In genomic region chr13:107907065-107907464, GRCh38 we compare ENCODE assay signal across 27 cellular contexts.
"Had no signal": no experiment of that assay in that cellular context is flagged by ENCODE, and none has a peak within 500 bp of the region (broad histone marks: within the 10 kb centered on the region; RNA-seq: fewer than 3 reads in every experiment).

No MANE protein-coding gene starts in this region.

- H3K4me3 Mint-ChIP-seq: activated B cell treated with CpG ODN at 0.5 μM for 24 hours; activated CD4-positive, alpha-beta memory T cell treated with anti-CD3 and anti-CD28 coated beads for 36 hours; activated CD4-positive, alpha-beta T cell treated with anti-CD3 and anti-CD28 coated beads, Interleukin-2, amount 10 ng/mL, durations not matched to agents 7 days and 5 days; activated naive CD8-positive, alpha-beta T cell treated with anti-CD3 and anti-CD28 coated beads, Interleukin-2, amount 50 U/mL, for 24 hours; activated T-cell treated with anti-CD3 and anti-CD28 coated beads, Interleukin-2, amount 50 U/mL, for 4 hours; T-cell had no signal

- H3K27me3 Mint-ChIP-seq: activated B cell treated with CpG ODN at 0.5 μM for 24 hours; activated CD4-positive, alpha-beta memory T cell treated with anti-CD3 and anti-CD28 coated beads for 36 hours; activated CD4-positive, alpha-beta T cell treated with anti-CD3 and anti-CD28 coated beads, Interleukin-2, amount 10 ng/mL, durations not matched to agents 7 days and 5 days; activated naive CD8-positive, alpha-beta T cell treated with anti-CD3 and anti-CD28 coated beads, Interleukin-2, amount 50 U/mL, for 24 hours; T-cell had no signal

- H3K9me3 ChIP-seq: ascending aorta, breast epithelium had no signal

- H3K36me3 ChIP-seq: ascending aorta, breast epithelium had no signal

- H3K4me1 ChIP-seq: ascending aorta, breast epithelium had no signal

- H3K4me1 Mint-ChIP-seq: activated B cell treated with CpG ODN at 0.5 μM for 24 hours; activated CD4-positive, alpha-beta T cell treated with anti-CD3 and anti-CD28 coated beads, Interleukin-2, amount 10 ng/mL, durations not matched to agents 7 days and 5 days; activated naive CD8-positive, alpha-beta T cell treated with anti-CD3 and anti-CD28 coated beads, Interleukin-2, amount 50 U/mL, for 24 hours; T-cell had no signal

- H3K4me3 ChIP-seq: ascending aorta, breast epithelium, SK-N-MC had no signal

- DNase-seq: activated B cell treated with CpG ODN at 0.5 μM for 24 hours; activated CD4-positive, alpha-beta memory T cell treated with anti-CD3 and anti-CD28 coated beads for 36 hours; activated CD4-positive, alpha-beta T cell treated with anti-CD3 and anti-CD28 coated beads for 1 hour; activated CD4-positive, alpha-beta T cell treated with anti-CD3 and anti-CD28 coated beads, Interleukin-2, amount 10 ng/mL, durations not matched to agents 7 days and 5 days; activated CD8-positive, alpha-beta memory T cell treated with anti-CD3 and anti-CD28 coated beads for 24 hours; activated effector memory CD4-positive, alpha-beta T cell treated with anti-CD3 and anti-CD28 coated beads, Interleukin-2, amount 50 U/mL, for 16 hours; activated naive CD4-positive, alpha-beta T cell treated with Interleukin-2 at 50 U/mL for 16 hours; activated naive CD8-positive, alpha-beta T cell treated with anti-CD3 and anti-CD28 coated beads, Interleukin-2, amount 50 U/mL, for 24 hours; activated T-cell treated with anti-CD3 and anti-CD28 coated beads, Interleukin-2, amount 50 U/mL, for 4 hours; amniotic stem cell; caudate nucleus; Kasumi-1; KBM-7; NCI-H1092; NCI-H1417 treated with DMSO at 0.1 percent for 48 hours; NCI-H1694; NCI-H2029 treated with DMSO at 0.1 percent for 48 hours; NCI-H446; NCI-H524; PC-3; T-cell; T-helper 2 cell; T1000 had no signal

- H3K27me3 ChIP-seq: ascending aorta, breast epithelium had no signal

- H3K9me3 Mint-ChIP-seq: activated CD4-positive, alpha-beta memory T cell treated with anti-CD3 and anti-CD28 coated beads for 36 hours had no signal

- H3K27ac Mint-ChIP-seq: activated B cell treated with CpG ODN at 0.5 μM for 24 hours; activated CD4-positive, alpha-beta memory T cell treated with anti-CD3 and anti-CD28 coated beads for 36 hours; activated CD4-positive, alpha-beta T cell treated with anti-CD3 and anti-CD28 coated beads, Interleukin-2, amount 10 ng/mL, durations not matched to agents 7 days and 5 days; activated naive CD4-positive, alpha-beta T cell treated with anti-CD3 and anti-CD28 coated beads, Interleukin-2, amount 50 U/mL, for 72 hours; activated naive CD8-positive, alpha-beta T cell treated with anti-CD3 and anti-CD28 coated beads, Interleukin-2, amount 50 U/mL, for 24 hours; T-cell had no signal

- H3K36me3 Mint-ChIP-seq: activated CD4-positive, alpha-beta memory T cell treated with anti-CD3 and anti-CD28 coated beads for 36 hours; activated naive CD4-positive, alpha-beta T cell treated with anti-CD3 and anti-CD28 coated beads, Interleukin-2, amount 50 U/mL, for 72 hours; T-cell had no signal

- H3K27ac ChIP-seq: ascending aorta, breast epithelium, SK-N-MC had no signal
